Comparison of ENCODE assay signal across 19 cellular contexts in genomic region chr7:16028651-16029050, GRCh38.
"Had no signal": no experiment of that assay in that cellular context is flagged by ENCODE, and none has a peak within 500 bp of the region (broad histone marks: within the 10 kb centered on the region; RNA-seq: fewer than 3 reads in every experiment).

No MANE protein-coding gene starts in this region.

- H3K27ac ChIP-seq: VCaP had no signal

- DNase-seq: activated CD4-positive, alpha-beta T cell treated with anti-CD3 and anti-CD28 coated beads, Interleukin-2, amount 10 ng/mL, durations not matched to agents 7 days and 5 days; activated CD8-positive, alpha-beta memory T cell treated with anti-CD3 and anti-CD28 coated beads, Interleukin-2, amount 10 ng/mL, durations not matched to agents 7 days and 5 days; activated CD8-positive, alpha-beta T cell treated with anti-CD3 and anti-CD28 coated beads for 36 hours; activated effector memory CD4-positive, alpha-beta T cell treated with anti-CD3 and anti-CD28 coated beads, Interleukin-2, amount 50 U/mL, for 16 hours; activated naive CD4-positive, alpha-beta T cell treated with anti-CD3 and anti-CD28 coated beads, Interleukin-2, amount 10 ng/mL, durations not matched to agents 7 days and 5 days; activated T-cell treated with anti-CD3 and anti-CD28 coated beads for 4 hours; amygdala; cortex of kidney; endodermal cell; glutamatergic neuron; hippocampal formation; left ventricle myocardium superior; naive B cell; occipital lobe; stimulated activated CD4-positive, alpha-beta T cell treated with anti-CD3 and anti-CD28 coated beads, Interleukin-4, amount 100 ng/mL, for 24 hours; stimulated activated naive CD8-positive, alpha-beta T cell treated with anti-CD3 and anti-CD28 coated beads, Interleukin-15, Interleukin-2, amounts not matched to agents 100 U/mL and 50 U/mL, for 24 hours; T-cell; upper lobe of right lung had no signal

- H3K9me3 ChIP-seq: upper lobe of right lung had no signal

- H3K27me3 ChIP-seq: upper lobe of right lung had no signal

- H3K4me3 ChIP-seq: upper lobe of right lung had no signal

- H3K36me3 ChIP-seq: upper lobe of right lung had no signal
